1 cellular context compared by ENCODE assay signal in the genomic region with DNA sequence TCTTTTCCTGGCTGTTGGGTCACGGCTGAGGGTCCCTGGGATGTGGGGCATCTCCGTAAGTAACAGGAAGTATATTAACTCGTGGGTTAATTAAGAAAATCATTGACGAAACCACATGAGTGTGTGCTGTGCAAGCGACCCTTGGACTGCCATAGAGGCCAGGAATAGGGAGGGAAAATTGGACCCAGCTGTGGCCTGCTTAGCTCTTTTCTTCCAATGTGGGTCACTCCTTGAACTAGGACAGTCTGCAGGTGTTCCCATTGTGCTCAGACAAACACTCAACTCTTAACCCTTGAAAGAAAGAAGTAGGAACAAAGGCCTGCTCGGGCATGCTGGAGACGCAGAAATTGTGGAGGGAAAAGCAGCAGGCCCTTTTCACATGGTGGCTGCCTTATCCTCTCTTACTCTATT.
TF ChIP-seq lines count a peak whose summit lies in the region.

No MANE protein-coding gene starts in this region.

TF ChIP-seq in HepG2, 621 proteins besides CTCF, POLR2A, EP300 and RAD21 (continued from another document and continues in another):
- TF ChIP-seq ATM (IDR thresholded peaks at IDR 0.05; ENCODE audit: borderline replicate concordance) (no peak), ZNF83 (CRISPR knock-in tag; IDR thresholded peaks at IDR 0.05; ENCODE audit: borderline replicate concordance) (no peak), MXD4 (CRISPR knock-in tag; IDR thresholded peaks at IDR 0.05) (no peak), GZF1 (CRISPR knock-in tag; IDR thresholded peaks at IDR 0.05) (no peak), ZNF3 (CRISPR knock-in tag; IDR thresholded peaks at IDR 0.05) (no peak), KDM5B (CRISPR knock-in tag; IDR thresholded peaks at IDR 0.05; ENCODE audit: borderline replicate concordance) (no peak), MTF2 (CRISPR knock-in tag; IDR thresholded peaks at IDR 0.05; ENCODE audit: borderline replicate concordance) (no peak), MZF1 (CRISPR knock-in tag; IDR thresholded peaks at IDR 0.05; ENCODE audit: borderline replicate concordance) (no peak), FOXC1 (CRISPR knock-in tag; IDR thresholded peaks at IDR 0.05; ENCODE audit: borderline replicate concordance) (no peak), ZFP37 (CRISPR knock-in tag; IDR thresholded peaks at IDR 0.05; ENCODE audit: borderline replicate concordance) (no peak), SALL1 (CRISPR knock-in tag; IDR thresholded peaks at IDR 0.05) (peak; percentile 59; the same call in 1 of the 2 replicates), KAT8 (CRISPR knock-in tag; IDR thresholded peaks at IDR 0.05) (no peak), ZBTB3 (CRISPR knock-in tag; IDR thresholded peaks at IDR 0.05; ENCODE audit: borderline replicate concordance, low read depth) (no peak), REL (CRISPR knock-in tag; conservative IDR thresholded peaks at IDR 0.05) (no peak), POGZ (CRISPR knock-in tag; IDR thresholded peaks at IDR 0.05) (peak; percentile 53; the same call in 1 of the 2 replicates), MAFG (CRISPR knock-in tag; IDR thresholded peaks at IDR 0.05) (no peak), REPIN1 (CRISPR knock-in tag; IDR thresholded peaks at IDR 0.05; ENCODE audit: borderline replicate concordance, low read depth) (no peak), ZNF790 (CRISPR knock-in tag; IDR thresholded peaks at IDR 0.05; ENCODE audit: borderline replicate concordance) (no peak), DR1 (CRISPR knock-in tag; IDR thresholded peaks at IDR 0.05) (no peak), DPF2 (CRISPR knock-in tag; IDR thresholded peaks at IDR 0.05; ENCODE audit: borderline replicate concordance, low read depth) (no peak), ZNF781 (CRISPR knock-in tag; IDR thresholded peaks at IDR 0.05; ENCODE audit: borderline replicate concordance, not compliant biosample characterization) (no peak), ZNF253 (CRISPR knock-in tag; IDR thresholded peaks at IDR 0.05; ENCODE audit: borderline replicate concordance) (no peak), RARA (CRISPR knock-in tag; IDR thresholded peaks at IDR 0.05) (0 out of 2 replicates have a peak, but pooled peaks have one; percentile 24)
- TF ChIP-seq, protein P1, sequence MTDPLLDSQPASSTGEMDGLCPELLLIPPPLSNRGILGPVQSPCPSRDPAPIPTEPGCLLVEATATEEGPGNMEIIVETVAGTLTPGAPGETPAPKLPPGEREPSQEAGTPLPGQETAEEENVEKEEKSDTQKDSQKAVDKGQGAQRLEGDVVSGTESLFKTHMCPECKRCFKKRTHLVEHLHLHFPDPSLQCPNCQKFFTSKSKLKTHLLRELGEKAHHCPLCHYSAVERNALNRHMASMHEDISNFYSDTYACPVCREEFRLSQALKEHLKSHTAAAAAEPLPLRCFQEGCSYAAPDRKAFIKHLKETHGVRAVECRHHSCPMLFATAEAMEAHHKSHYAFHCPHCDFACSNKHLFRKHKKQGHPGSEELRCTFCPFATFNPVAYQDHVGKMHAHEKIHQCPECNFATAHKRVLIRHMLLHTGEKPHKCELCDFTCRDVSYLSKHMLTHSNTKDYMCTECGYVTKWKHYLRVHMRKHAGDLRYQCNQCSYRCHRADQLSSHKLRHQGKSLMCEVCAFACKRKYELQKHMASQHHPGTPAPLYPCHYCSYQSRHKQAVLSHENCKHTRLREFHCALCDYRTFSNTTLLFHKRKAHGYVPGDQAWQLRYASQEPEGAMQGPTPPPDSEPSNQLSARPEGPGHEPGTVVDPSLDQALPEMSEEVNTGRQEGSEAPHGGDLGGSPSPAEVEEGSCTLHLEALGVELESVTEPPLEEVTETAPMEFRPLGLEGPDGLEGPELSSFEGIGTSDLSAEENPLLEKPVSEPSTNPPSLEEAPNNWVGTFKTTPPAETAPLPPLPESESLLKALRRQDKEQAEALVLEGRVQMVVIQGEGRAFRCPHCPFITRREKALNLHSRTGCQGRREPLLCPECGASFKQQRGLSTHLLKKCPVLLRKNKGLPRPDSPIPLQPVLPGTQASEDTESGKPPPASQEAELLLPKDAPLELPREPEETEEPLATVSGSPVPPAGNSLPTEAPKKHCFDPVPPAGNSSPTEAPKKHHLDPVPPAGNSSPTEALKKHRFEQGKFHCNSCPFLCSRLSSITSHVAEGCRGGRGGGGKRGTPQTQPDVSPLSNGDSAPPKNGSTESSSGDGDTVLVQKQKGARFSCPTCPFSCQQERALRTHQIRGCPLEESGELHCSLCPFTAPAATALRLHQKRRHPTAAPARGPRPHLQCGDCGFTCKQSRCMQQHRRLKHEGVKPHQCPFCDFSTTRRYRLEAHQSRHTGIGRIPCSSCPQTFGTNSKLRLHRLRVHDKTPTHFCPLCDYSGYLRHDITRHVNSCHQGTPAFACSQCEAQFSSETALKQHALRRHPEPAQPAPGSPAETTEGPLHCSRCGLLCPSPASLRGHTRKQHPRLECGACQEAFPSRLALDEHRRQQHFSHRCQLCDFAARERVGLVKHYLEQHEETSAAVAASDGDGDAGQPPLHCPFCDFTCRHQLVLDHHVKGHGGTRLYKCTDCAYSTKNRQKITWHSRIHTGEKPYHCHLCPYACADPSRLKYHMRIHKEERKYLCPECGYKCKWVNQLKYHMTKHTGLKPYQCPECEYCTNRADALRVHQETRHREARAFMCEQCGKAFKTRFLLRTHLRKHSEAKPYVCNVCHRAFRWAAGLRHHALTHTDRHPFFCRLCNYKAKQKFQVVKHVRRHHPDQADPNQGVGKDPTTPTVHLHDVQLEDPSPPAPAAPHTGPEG (CRISPR knock-in tag; IDR thresholded peaks at IDR 0.05), result no peak
- TF ChIP-seq, protein P2, sequence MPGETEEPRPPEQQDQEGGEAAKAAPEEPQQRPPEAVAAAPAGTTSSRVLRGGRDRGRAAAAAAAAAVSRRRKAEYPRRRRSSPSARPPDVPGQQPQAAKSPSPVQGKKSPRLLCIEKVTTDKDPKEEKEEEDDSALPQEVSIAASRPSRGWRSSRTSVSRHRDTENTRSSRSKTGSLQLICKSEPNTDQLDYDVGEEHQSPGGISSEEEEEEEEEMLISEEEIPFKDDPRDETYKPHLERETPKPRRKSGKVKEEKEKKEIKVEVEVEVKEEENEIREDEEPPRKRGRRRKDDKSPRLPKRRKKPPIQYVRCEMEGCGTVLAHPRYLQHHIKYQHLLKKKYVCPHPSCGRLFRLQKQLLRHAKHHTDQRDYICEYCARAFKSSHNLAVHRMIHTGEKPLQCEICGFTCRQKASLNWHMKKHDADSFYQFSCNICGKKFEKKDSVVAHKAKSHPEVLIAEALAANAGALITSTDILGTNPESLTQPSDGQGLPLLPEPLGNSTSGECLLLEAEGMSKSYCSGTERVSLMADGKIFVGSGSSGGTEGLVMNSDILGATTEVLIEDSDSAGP (CRISPR knock-in tag; IDR thresholded peaks at IDR 0.05; ENCODE audit: borderline replicate concordance), result no peak
- TF ChIP-seq, protein P3, sequence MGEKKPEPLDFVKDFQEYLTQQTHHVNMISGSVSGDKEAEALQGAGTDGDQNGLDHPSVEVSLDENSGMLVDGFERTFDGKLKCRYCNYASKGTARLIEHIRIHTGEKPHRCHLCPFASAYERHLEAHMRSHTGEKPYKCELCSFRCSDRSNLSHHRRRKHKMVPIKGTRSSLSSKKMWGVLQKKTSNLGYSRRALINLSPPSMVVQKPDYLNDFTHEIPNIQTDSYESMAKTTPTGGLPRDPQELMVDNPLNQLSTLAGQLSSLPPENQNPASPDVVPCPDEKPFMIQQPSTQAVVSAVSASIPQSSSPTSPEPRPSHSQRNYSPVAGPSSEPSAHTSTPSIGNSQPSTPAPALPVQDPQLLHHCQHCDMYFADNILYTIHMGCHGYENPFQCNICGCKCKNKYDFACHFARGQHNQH (CRISPR knock-in tag; IDR thresholded peaks at IDR 0.05), result no peak
- TF ChIP-seq, protein P4, sequence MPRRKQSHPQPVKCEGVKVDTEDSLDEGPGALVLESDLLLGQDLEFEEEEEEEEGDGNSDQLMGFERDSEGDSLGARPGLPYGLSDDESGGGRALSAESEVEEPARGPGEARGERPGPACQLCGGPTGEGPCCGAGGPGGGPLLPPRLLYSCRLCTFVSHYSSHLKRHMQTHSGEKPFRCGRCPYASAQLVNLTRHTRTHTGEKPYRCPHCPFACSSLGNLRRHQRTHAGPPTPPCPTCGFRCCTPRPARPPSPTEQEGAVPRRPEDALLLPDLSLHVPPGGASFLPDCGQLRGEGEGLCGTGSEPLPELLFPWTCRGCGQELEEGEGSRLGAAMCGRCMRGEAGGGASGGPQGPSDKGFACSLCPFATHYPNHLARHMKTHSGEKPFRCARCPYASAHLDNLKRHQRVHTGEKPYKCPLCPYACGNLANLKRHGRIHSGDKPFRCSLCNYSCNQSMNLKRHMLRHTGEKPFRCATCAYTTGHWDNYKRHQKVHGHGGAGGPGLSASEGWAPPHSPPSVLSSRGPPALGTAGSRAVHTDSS (CRISPR knock-in tag; conservative IDR thresholded peaks at IDR 0.05), result no peak
- TF ChIP-seq, protein P5, sequence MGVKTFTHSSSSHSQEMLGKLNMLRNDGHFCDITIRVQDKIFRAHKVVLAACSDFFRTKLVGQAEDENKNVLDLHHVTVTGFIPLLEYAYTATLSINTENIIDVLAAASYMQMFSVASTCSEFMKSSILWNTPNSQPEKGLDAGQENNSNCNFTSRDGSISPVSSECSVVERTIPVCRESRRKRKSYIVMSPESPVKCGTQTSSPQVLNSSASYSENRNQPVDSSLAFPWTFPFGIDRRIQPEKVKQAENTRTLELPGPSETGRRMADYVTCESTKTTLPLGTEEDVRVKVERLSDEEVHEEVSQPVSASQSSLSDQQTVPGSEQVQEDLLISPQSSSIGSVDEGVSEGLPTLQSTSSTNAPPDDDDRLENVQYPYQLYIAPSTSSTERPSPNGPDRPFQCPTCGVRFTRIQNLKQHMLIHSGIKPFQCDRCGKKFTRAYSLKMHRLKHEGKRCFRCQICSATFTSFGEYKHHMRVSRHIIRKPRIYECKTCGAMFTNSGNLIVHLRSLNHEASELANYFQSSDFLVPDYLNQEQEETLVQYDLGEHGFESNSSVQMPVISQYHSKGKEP (CRISPR knock-in tag; IDR thresholded peaks at IDR 0.05), result no peak
- TF ChIP-seq, protein P6, sequence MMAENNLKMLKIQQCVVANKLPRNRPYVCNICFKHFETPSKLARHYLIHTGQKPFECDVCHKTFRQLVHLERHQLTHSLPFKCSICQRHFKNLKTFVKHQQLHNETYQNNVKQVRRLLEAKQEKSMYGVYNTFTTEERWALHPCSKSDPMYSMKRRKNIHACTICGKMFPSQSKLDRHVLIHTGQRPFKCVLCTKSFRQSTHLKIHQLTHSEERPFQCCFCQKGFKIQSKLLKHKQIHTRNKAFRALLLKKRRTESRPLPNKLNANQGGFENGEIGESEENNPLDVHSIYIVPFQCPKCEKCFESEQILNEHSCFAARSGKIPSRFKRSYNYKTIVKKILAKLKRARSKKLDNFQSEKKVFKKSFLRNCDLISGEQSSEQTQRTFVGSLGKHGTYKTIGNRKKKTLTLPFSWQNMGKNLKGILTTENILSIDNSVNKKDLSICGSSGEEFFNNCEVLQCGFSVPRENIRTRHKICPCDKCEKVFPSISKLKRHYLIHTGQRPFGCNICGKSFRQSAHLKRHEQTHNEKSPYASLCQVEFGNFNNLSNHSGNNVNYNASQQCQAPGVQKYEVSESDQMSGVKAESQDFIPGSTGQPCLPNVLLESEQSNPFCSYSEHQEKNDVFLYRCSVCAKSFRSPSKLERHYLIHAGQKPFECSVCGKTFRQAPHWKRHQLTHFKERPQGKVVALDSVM (CRISPR knock-in tag; IDR thresholded peaks at IDR 0.05), result no peak
- TF ChIP-seq, protein P7, sequence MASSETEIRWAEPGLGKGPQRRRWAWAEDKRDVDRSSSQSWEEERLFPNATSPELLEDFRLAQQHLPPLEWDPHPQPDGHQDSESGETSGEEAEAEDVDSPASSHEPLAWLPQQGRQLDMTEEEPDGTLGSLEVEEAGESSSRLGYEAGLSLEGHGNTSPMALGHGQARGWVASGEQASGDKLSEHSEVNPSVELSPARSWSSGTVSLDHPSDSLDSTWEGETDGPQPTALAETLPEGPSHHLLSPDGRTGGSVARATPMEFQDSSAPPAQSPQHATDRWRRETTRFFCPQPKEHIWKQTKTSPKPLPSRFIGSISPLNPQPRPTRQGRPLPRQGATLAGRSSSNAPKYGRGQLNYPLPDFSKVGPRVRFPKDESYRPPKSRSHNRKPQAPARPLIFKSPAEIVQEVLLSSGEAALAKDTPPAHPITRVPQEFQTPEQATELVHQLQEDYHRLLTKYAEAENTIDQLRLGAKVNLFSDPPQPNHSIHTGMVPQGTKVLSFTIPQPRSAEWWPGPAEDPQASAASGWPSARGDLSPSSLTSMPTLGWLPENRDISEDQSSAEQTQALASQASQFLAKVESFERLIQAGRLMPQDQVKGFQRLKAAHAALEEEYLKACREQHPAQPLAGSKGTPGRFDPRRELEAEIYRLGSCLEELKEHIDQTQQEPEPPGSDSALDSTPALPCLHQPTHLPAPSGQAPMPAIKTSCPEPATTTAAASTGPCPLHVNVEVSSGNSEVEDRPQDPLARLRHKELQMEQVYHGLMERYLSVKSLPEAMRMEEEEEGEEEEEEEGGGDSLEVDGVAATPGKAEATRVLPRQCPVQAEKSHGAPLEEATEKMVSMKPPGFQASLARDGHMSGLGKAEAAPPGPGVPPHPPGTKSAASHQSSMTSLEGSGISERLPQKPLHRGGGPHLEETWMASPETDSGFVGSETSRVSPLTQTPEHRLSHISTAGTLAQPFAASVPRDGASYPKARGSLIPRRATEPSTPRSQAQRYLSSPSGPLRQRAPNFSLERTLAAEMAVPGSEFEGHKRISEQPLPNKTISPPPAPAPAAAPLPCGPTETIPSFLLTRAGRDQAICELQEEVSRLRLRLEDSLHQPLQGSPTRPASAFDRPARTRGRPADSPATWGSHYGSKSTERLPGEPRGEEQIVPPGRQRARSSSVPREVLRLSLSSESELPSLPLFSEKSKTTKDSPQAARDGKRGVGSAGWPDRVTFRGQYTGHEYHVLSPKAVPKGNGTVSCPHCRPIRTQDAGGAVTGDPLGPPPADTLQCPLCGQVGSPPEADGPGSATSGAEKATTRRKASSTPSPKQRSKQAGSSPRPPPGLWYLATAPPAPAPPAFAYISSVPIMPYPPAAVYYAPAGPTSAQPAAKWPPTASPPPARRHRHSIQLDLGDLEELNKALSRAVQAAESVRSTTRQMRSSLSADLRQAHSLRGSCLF (CRISPR knock-in tag; IDR thresholded peaks at IDR 0.05; ENCODE audit: borderline replicate concordance), result no peak
- TF ChIP-seq, protein P8, sequence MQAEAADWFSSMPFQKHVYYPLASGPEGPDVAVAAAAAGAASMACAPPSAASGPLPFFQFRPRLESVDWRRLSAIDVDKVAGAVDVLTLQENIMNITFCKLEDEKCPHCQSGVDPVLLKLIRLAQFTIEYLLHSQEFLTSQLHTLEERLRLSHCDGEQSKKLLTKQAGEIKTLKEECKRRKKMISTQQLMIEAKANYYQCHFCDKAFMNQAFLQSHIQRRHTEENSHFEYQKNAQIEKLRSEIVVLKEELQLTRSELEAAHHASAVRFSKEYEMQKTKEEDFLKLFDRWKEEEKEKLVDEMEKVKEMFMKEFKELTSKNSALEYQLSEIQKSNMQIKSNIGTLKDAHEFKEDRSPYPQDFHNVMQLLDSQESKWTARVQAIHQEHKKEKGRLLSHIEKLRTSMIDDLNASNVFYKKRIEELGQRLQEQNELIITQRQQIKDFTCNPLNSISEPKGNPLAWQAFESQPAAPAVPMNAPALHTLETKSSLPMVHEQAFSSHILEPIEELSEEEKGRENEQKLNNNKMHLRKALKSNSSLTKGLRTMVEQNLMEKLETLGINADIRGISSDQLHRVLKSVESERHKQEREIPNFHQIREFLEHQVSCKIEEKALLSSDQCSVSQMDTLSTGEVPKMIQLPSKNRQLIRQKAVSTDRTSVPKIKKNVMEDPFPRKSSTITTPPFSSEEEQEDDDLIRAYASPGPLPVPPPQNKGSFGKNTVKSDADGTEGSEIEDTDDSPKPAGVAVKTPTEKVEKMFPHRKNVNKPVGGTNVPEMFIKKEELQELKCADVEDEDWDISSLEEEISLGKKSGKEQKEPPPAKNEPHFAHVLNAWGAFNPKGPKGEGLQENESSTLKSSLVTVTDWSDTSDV (CRISPR knock-in tag; IDR thresholded peaks at IDR 0.05), result no peak
